8 cellular contexts compared by ENCODE assay signal in the genomic region with DNA sequence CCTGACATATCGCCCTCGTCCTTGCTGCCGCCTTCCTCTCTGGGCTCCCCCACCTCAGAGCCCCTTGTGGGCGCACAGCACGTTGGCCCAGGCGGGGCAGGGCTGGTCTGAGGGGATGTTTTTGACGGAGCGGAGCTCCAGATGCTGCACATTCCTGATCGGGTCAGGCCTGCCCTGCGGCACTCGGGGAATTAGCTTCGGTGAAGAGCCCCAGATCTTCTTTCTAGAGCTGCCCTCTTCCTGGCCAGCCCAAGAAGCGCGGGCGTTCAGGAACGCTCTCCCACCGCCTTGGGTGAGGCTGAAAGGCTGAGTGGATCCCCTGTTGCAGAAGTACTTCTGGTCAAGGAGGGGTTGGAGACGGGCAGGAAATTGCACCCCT. TPM values are rescaled to one million over a fixed set of nuclear protein-coding genes. Genes with fewer than 3 reads are reported as not detected.
DNase-seq lines count a peak whose midpoint lies in the region; ATAC-seq and TF ChIP-seq lines count a peak whose summit lies in the region.

No MANE protein-coding gene starts in this region.

- H3K4me3 Mint-ChIP-seq in CD14-positive monocyte: peak overlapping the region; percentile 90 to 94

- H3K27me3 Mint-ChIP-seq in CD14-positive monocyte (ENCODE audit: low read depth in 3 of 3): peaks cover 30 to 37% (median 36%) of the 10 kb centered on the region in 3 donors

- peaks cover 29% of the 10 kb centered on the region for H3K4me1 Mint-ChIP-seq in CD14-positive monocyte

- intact Hi-C loops in CD14-positive monocyte (cut with micrococcal nuclease): no loop called here

- no peaks in the 10 kb centered on the region for H3K36me3 Mint-ChIP-seq in CD14-positive monocyte

- no peak for TF ChIP-seq CTCF in CD14-positive monocyte (IDR thresholded peaks at IDR 0.05)
- no peak for TF ChIP-seq CTCF in RWPE1 (conservative IDR thresholded peaks at IDR 0.05; ENCODE audit: low read depth)
- TF ChIP-seq CTCF in fibroblast of mammary gland (conservative IDR thresholded peaks at IDR 0.05; ENCODE audit: control insufficient read depth, insufficient read depth, low read depth, low read length): no peak
- TF ChIP-seq CTCF in omental fat pad (IDR thresholded peaks at IDR 0.05): no peak

- DNase-seq in CD14-positive monocyte (ENCODE audit: low spot score) (no peak), RWPE1 (ENCODE audit: low spot score) (no peak), fibroblast of mammary gland (ENCODE audit: low read depth) (no peak), omental fat pad (ENCODE audit: low spot score) (no peak), AML-193 (lab: John Stamatoyannopoulos, UW) (no peak)

- H3K27ac ChIP-seq in RWPE1: peak overlapping the region; percentile 84

- POLR2A ChIA-PET in RWPE1 (lab: Yijun Ruan, JAX; ENCODE audit: low non-redundant PET): interaction anchor here (0.5 kb wide), 1 partner anchor 18 kb away, joined by 3 read pairs; no protein-coding TSS in a partner anchor

- H3K27ac Mint-ChIP-seq in CD14-positive monocyte: peak overlapping the region in 2 of 7 donors; percentile 18 to 37

- peak overlapping the region; percentile 97 for H3K4me3 ChIP-seq in fibroblast of mammary gland (ENCODE audit: control insufficient read depth, low read depth, low read length)

- CTCF ChIA-PET in RWPE1 (lab: Yijun Ruan, JAX): interaction anchor here (0.6 kb wide), 1 partner anchor 111 kb away, joined by 3 read pairs; no protein-coding TSS in a partner anchor

- H3K9me3 Mint-ChIP-seq in CD14-positive monocyte: peaks cover 0 to 5% (median 0%) of the 10 kb centered on the region in 7 donors

- ATAC-seq in omental fat pad (ENCODE audit: low FRiP score) (peak; percentile 13), HG03175 (IDR thresholded peaks at IDR 0.05; ENCODE audit: unreplicated experiment) (no peak), GM21447 (IDR thresholded peaks at IDR 0.05; ENCODE audit: unreplicated experiment) (no peak), HG02678 (IDR thresholded peaks at IDR 0.05; ENCODE audit: unreplicated experiment) (no peak)

RNA-seq across cellular contexts. Expression of a gene that starts 12.1 kb away (rescaled TPM):
- under 1 TPM in 1 of 2 donors, not detected in 1; 0.36 TPM for polyA plus RNA-seq in CD14-positive monocyte
- 1 to 10 TPM in 3 of 4 donors, under 1 TPM in 1; 0.63 to 1.8 (median 1.5) TPM for total RNA-seq in omental fat pad

RNA-seq across cellular contexts. Expression of a gene that starts 19.9 kb away (rescaled TPM):
- 10 to 100 TPM; 12.9 to 17.9 TPM for polyA plus RNA-seq in CD14-positive monocyte
- 10 to 100 TPM; 12.3 to 26.1 (median 15.7) TPM for total RNA-seq in omental fat pad

RNA-seq across cellular contexts. Expression of a gene that starts 30.3 kb away (rescaled TPM):
- 10 to 100 TPM; 28.6 to 31.8 TPM for polyA plus RNA-seq in CD14-positive monocyte
- total RNA-seq in omental fat pad: 10 to 100 TPM; 44.1 to 61.5 (median 50.7) TPM

RNA-seq across cellular contexts. Expression of a gene that starts 40.1 kb away (rescaled TPM):
- 10 to 100 TPM in 1 of 2 donors, 1 to 10 TPM in 1; 8.5 to 10.8 TPM for polyA plus RNA-seq in CD14-positive monocyte
- total RNA-seq in omental fat pad: 1,000 to 10,000 TPM in 1 of 4 donors, 100 to 1,000 TPM in 3; 500 to 1,674 (median 892) TPM
